17 cellular contexts compared by ENCODE assay signal in the genomic region with DNA sequence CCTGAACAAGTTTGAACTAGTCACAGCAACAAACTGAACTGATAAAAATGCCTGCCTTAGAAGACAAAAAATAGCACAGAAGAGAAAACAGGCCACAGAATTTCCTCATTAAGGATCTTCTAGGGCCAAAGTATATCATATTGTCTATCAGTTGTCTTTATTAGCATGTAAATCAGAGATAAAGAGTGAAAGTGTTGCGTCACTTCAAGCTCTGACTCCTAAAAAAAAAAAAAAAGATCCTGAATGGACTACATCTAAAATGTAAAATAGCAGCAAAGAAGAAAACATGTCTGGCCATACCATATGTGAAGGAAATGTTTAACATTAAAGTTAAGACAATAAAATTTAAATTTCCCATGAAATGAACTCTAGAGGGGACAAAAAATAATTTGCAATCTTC.
"Had no signal": no experiment of that assay in that cellular context is flagged by ENCODE, and none has a peak within 500 bp of the region (broad histone marks: within the 10 kb centered on the region; RNA-seq: fewer than 3 reads in every experiment).

No MANE protein-coding gene starts in this region.

- H3K9me3 Mint-ChIP-seq: activated naive CD4-positive, alpha-beta T cell treated with anti-CD3 and anti-CD28 coated beads, Interleukin-2, amount 50 U/mL, for 72 hours; endodermal cell; memory B cell; natural killer cell had no signal

- H2AFZ ChIP-seq: parathyroid adenoma had no signal

- DNase-seq: activated CD4-positive, alpha-beta T cell treated with anti-CD3 and anti-CD28 coated beads for 36 hours; activated CD4-positive, alpha-beta T cell treated with anti-CD3 and anti-CD28 coated beads, Interleukin-2, amount 50 U/mL, for 48 hours; activated gamma-delta T cell; adrenal gland; endodermal cell; kidney glomerular epithelial cell; left ventricle myocardium superior; natural killer cell; right lobe of liver; small intestine; stimulated activated CD4-positive, alpha-beta T cell treated with anti-CD3 and anti-CD28 coated beads, Interleukin-4, amount 100 ng/mL, for 1 hour; stomach; upper lobe of left lung had no signal

- H3K27ac ChIP-seq: adrenal gland, parathyroid adenoma, right lobe of liver, stomach, thoracic aorta, upper lobe of left lung had no signal

- H3K27ac Mint-ChIP-seq: activated CD4-positive, alpha-beta T cell treated with anti-CD3 and anti-CD28 coated beads for 36 hours; activated naive CD4-positive, alpha-beta T cell treated with anti-CD3 and anti-CD28 coated beads, Interleukin-2, amount 50 U/mL, for 72 hours; endodermal cell; memory B cell; natural killer cell had no signal

- ATAC-seq: activated CD4-positive, alpha-beta T cell treated with anti-CD3 and anti-CD28 coated beads for 36 hours; activated naive CD4-positive, alpha-beta T cell treated with anti-CD3 and anti-CD28 coated beads, Interleukin-2, amount 50 U/mL, for 72 hours; left ventricle myocardium superior; natural killer cell; right lobe of liver had no signal

- H3K36me3 ChIP-seq: adrenal gland, right lobe of liver, stomach, thoracic aorta, upper lobe of left lung had no signal

- H3K27me3 Mint-ChIP-seq: activated CD4-positive, alpha-beta T cell treated with anti-CD3 and anti-CD28 coated beads for 36 hours; memory B cell had no signal

- H3K4me1 Mint-ChIP-seq: natural killer cell had no signal

- H3K9me3 ChIP-seq: adrenal gland, right lobe of liver, stomach, thoracic aorta, upper lobe of left lung had no signal

- H3K4me1 ChIP-seq: parathyroid adenoma had no signal

- H3K36me3 Mint-ChIP-seq: activated naive CD4-positive, alpha-beta T cell treated with anti-CD3 and anti-CD28 coated beads, Interleukin-2, amount 50 U/mL, for 72 hours; memory B cell; natural killer cell had no signal

- H3K27me3 ChIP-seq: adrenal gland, right lobe of liver, stomach, upper lobe of left lung had no signal

- H3K4me3 Mint-ChIP-seq: activated CD4-positive, alpha-beta T cell treated with anti-CD3 and anti-CD28 coated beads for 36 hours; endodermal cell; memory B cell; natural killer cell had no signal

- H3K9ac ChIP-seq: parathyroid adenoma had no signal

- H3K4me3 ChIP-seq: adrenal gland, right lobe of liver, stomach, thoracic aorta, upper lobe of left lung had no signal

- H3K79me2 ChIP-seq: parathyroid adenoma had no signal
